26 cellular contexts compared by ENCODE assay signal in the genomic region with DNA sequence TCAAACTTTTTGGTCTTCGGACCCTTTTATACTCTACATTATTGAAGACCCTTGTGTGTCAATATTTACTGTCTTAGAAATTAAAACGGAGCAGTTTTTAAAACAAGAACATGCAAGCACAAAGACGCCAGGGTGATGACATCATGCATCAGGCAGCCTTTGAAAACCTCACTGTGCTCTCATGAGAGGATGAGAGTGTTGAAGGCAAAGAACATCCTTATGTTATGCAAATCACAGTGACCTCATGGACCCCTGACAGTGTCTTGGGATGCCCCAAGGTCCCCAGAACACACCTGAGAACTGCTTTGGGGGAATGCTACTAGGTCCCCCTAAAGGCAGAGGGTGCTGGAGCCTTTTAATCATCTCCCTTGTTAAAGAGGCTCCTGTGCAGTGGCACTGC. TPM values are rescaled to one million over a fixed set of nuclear protein-coding genes. Genes with fewer than 3 reads are reported as not detected.
DNase-seq lines count a peak whose midpoint lies in the region; ATAC-seq, FAIRE-seq and TF ChIP-seq lines count a peak whose summit lies in the region.
"Had no signal": no experiment of that assay in that cellular context is flagged by ENCODE, and none has a peak within 500 bp of the region (broad histone marks: within the 10 kb centered on the region; RNA-seq: fewer than 3 reads in every experiment).

No MANE protein-coding gene starts in this region.

- no peak overlapping the region for H2BK15ac ChIP-seq in H1 (ENCODE audit: low read length)

- POLR2A ChIA-PET in HEK293 (lab: Yijun Ruan, JAX): no interaction called here
- POLR2A ChIA-PET in H1 (lab: Charles Lee; ENCODE audit: partially characterized antibody): no interaction called here
- POLR2A ChIA-PET in A673 (lab: Charles Lee; ENCODE audit: low non-redundant PET): no interaction called here

- no peak for TF ChIP-seq RAD21 in H1 (IDR thresholded peaks at IDR 0.05 in 1 of 2, conservative IDR thresholded peaks at IDR 0.05 in 1 of 2; ENCODE audit: low read depth in 2 of 2, low read length in 2 of 2)

- no peak overlapping the region for H3K23ac ChIP-seq in H1 (ENCODE audit: insufficient read length)

- WGBS in H1 (ENCODE audit: extremely low coverage in 1 of 2, insufficient coverage in 1 of 2, insufficient read length in 1 of 2, insufficient replicate concordance in 2 of 2, low coverage in 1 of 2, low lambda C conversion rate in 2 of 2, missing lambda C conversion rate in 1 of 2), 2 experiments: 63% methylated on average over 3 of the region's 3 CpGs; no CpG with 5 or more reads in 1 of the 2 experiments

- H3K4me1 ChIP-seq in HEK293 (ENCODE audit: control insufficient read depth, insufficient read depth, low read length) (no peaks in the 10 kb centered on the region), H1 (replicated peaks in 1 of 4; ENCODE audit: control insufficient read depth in 3 of 4, insufficient read depth in 4 of 4, low read length in 3 of 4) (peaks cover 0 to 5% (median 2%) of the 10 kb centered on the region in 4 experiments; a peak in 3 of 7 replicates), keratinocyte (ENCODE audit: control insufficient read depth, extremely low read depth, insufficient read depth, low read length) (peaks cover 15% of the 10 kb centered on the region), A673 (ENCODE audit: insufficient read depth, low read length, poor library complexity, severe bottlenecking) (no peaks in the 10 kb centered on the region)
- H3K4me1 ChIP-seq: Peyer's patch had no signal

- H3K36me3 ChIP-seq in HEK293 (ENCODE audit: control insufficient read depth in 2 of 2, insufficient read depth in 1 of 2, low read length in 2 of 2) (no peaks in the 10 kb centered on the region), H1 (ENCODE audit: control insufficient read depth in 2 of 4, insufficient read depth in 4 of 4, low read length in 3 of 4) (no peaks in the 10 kb centered on the region), keratinocyte (ENCODE audit: control insufficient read depth in 2 of 2, extremely low read depth in 1 of 2, insufficient read depth in 2 of 2, low read length in 2 of 2) (no peaks in the 10 kb centered on the region), A673 (ENCODE audit: insufficient read depth, low read length, poor library complexity, severe bottlenecking) (no peaks in the 10 kb centered on the region), MG63 (no peaks in the 10 kb centered on the region)
- H3K36me3 ChIP-seq: neutrophil, Peyer's patch, vagina had no signal

- TF ChIP-seq POLR2A in H1 (IDR thresholded peaks at IDR 0.05; ENCODE audit: control extremely low read depth in 1 of 2, low read depth in 2 of 2, low read length in 2 of 2): no peak

- no peak overlapping the region for H4K5ac ChIP-seq in H1 (ENCODE audit: insufficient read length, low read depth, low read length)

- intact Hi-C loops in A673 (cut with micrococcal nuclease; ENCODE audit: unreplicated experiment): no loop called here

- H3K23me2 ChIP-seq in H1 (ENCODE audit: low read depth, low read length): no peaks in the 10 kb centered on the region

- H4K20me1 ChIP-seq in H1 (replicated peaks in 1 of 2; ENCODE audit: control insufficient read depth in 1 of 2, insufficient read depth in 2 of 2, low read length in 2 of 2) (no peaks in the 10 kb centered on the region), keratinocyte (ENCODE audit: control insufficient read depth, extremely low read depth, insufficient read depth, low read length) (no peaks in the 10 kb centered on the region)

- H4K91ac ChIP-seq in H1 (replicated peaks; ENCODE audit: insufficient read length, low read length): no peak overlapping the region

- no peaks in the 10 kb centered on the region for H3K79me1 ChIP-seq in H1 (ENCODE audit: low read depth, low read length)

- H4K8ac ChIP-seq in H1 (ENCODE audit: extremely low read depth, insufficient read depth, low read length): no peak overlapping the region

- H3K4me2 ChIP-seq in H1 (ENCODE audit: insufficient read depth in 1 of 2, low read depth in 2 of 2, low read length in 2 of 2) (no peak overlapping the region), keratinocyte (ENCODE audit: control insufficient read depth, extremely low read depth, insufficient read depth, low read depth, low read length) (peak overlapping the region; percentile 36)

- dilution Hi-C loops in keratinocyte (cut with MboI; ENCODE audit: extremely low pct_ligation_motif_present, low sequenced_read_pairs): no loop called here

- ATAC-seq in HG03565 (IDR thresholded peaks at IDR 0.05; ENCODE audit: unreplicated experiment): no peak

- no peak overlapping the region for H2BK5ac ChIP-seq in H1 (ENCODE audit: low read depth, low read length)

- H3K9me1 ChIP-seq in keratinocyte (ENCODE audit: control insufficient read depth, extremely low read depth, insufficient read depth, low read length): peaks cover 2% of the 10 kb centered on the region

- no peak overlapping the region for H3K9ac ChIP-seq in H1 (replicated peaks in 1 of 4; ENCODE audit: extremely low read depth in 1 of 4, low read depth in 3 of 4, low read length in 3 of 4)
- no peak overlapping the region for H3K9ac ChIP-seq in keratinocyte (ENCODE audit: control insufficient read depth, extremely low read depth, insufficient read depth, low read length)

- FAIRE-seq in H1 (lab: Jason Lieb, UNC): no peak
- peak; percentile 66 for FAIRE-seq in keratinocyte (lab: Jason Lieb, UNC)
- FAIRE-seq: GM19239 had no signal

- BruUV-seq in A673 (replicated peaks; lab: Mats Ljungman, UMichigan): no TSS peak

- peak; percentile 75 for DNase-seq in AG20443 (ENCODE audit: low spot score)
- no peak for DNase-seq in H1 (ENCODE audit: low read depth in 1 of 2, low spot score in 2 of 2)
- no peak for DNase-seq in keratinocyte (ENCODE audit: low read depth, low spot score)
- no peak for DNase-seq in A673 (ENCODE audit: low spot score)
- no peak for DNase-seq in MG63
- DNase-seq in NCI-H2029 (lab: John Stamatoyannopoulos, UW): no peak
- DNase-seq: activated B cell treated with CpG ODN at 0.5 μM for 24 hours; activated CD4-positive, alpha-beta memory T cell treated with anti-CD3 and anti-CD28 coated beads, Interleukin-2, amount 10 ng/mL, durations not matched to agents 7 days and 5 days; amniotic stem cell; CD4-positive, alpha-beta T cell; DMS 273 treated with DMSO at 0.1 percent for 48 hours; GF-D8; glutamatergic neuron; KG1; NCI-H1048; NCI-H2081 treated with DMSO at 0.1 percent for 48 hours; NCI-H510A treated with DMSO at 0.1 percent for 48 hours; NK-92 treated with Interleukin-12 subunit alpha and Interleukin-12 subunit beta, amount 100 ng/mL, for 24 hours; Peyer's patch had no signal

- no peak overlapping the region for H2BK120ac ChIP-seq in H1 (replicated peaks; ENCODE audit: low read depth, low read length)

- H3K27ac ChIP-seq in HEK293 (ENCODE audit: extremely low read depth, low read depth, low read length): no peak overlapping the region
- H3K27ac ChIP-seq in H1 (ENCODE audit: low read depth, low read length): no peak overlapping the region
- H3K27ac ChIP-seq in keratinocyte (ENCODE audit: control insufficient read depth, insufficient read depth, low read length): peak overlapping the region; percentile 25
- no peak overlapping the region for H3K27ac ChIP-seq in A673 (ENCODE audit: low read depth, low read length, poor library complexity, severe bottlenecking)
- H3K27ac ChIP-seq: neutrophil, Peyer's patch, vagina had no signal

- H3K9me3 ChIP-seq in HEK293 (ENCODE audit: control insufficient read depth, insufficient read depth, low read depth, low read length) (no peaks in the 10 kb centered on the region), H1 (ENCODE audit: insufficient read depth in 2 of 2, low read depth in 1 of 2, low read length in 1 of 2) (no peaks in the 10 kb centered on the region), keratinocyte (ENCODE audit: control insufficient read depth, low read depth, low read length) (no peaks in the 10 kb centered on the region), A673 (ENCODE audit: low read depth, low read length, poor library complexity, severe bottlenecking) (no peaks in the 10 kb centered on the region), MG63 (no peaks in the 10 kb centered on the region)
- H3K9me3 ChIP-seq: neutrophil, Peyer's patch, vagina had no signal

- H2AK5ac ChIP-seq in H1 (ENCODE audit: low read depth, low read length): no peak overlapping the region

- H3K56ac ChIP-seq in H1 (replicated peaks; ENCODE audit: insufficient read length, low read depth, low read length): no peak overlapping the region

- no peak overlapping the region for H3K18ac ChIP-seq in H1 (ENCODE audit: extremely low read depth, low read length)

- TF ChIP-seq EP300 in H1 (IDR thresholded peaks at IDR 0.05; ENCODE audit: borderline replicate concordance in 1 of 2, low read depth in 2 of 2, low read length in 2 of 2): no peak

- H3K4me3 ChIP-seq in HEK293 (ENCODE audit: low read depth, low read length) (no peak overlapping the region), H1 (ENCODE audit: extremely low read depth in 1 of 4, insufficient read depth in 2 of 4, low read depth in 3 of 4, low read length in 4 of 4) (no peak overlapping the region), keratinocyte (ENCODE audit: control insufficient read depth in 2 of 3, extremely low read depth in 1 of 3, insufficient read depth in 2 of 3, low read depth in 1 of 3, low read length in 3 of 3) (no peak overlapping the region), A673 (ENCODE audit: low read depth, low read length, poor library complexity, severe bottlenecking) (no peak overlapping the region), MG63 (no peak overlapping the region)
- H3K4me3 ChIP-seq: Peyer's patch, vagina had no signal

- no peak for TF ChIP-seq CTCF in HEK293 (tag by site-specific recombination; IDR thresholded peaks at IDR 0.05)
- TF ChIP-seq CTCF in H1 (IDR thresholded peaks at IDR 0.05; ENCODE audit: control extremely low read depth in 1 of 3, insufficient read depth in 1 of 3, low read depth in 1 of 3, low read length in 3 of 3): no peak
- no peak for TF ChIP-seq CTCF in keratinocyte (optimal IDR thresholded peaks at IDR 0.05 in 1 of 3, IDR thresholded peaks at IDR 0.05 in 1 of 3, conservative IDR thresholded peaks at IDR 0.05 in 1 of 3; ENCODE audit: extremely low read depth in 1 of 3, insufficient read depth in 2 of 3, low read length in 3 of 3)
- TF ChIP-seq CTCF in A673 (conservative IDR thresholded peaks at IDR 0.05; ENCODE audit: low read depth, low read length): no peak

- no peaks in the 10 kb centered on the region for H3K27me3 ChIP-seq in H1 (replicated peaks in 1 of 4; ENCODE audit: control insufficient read depth in 3 of 4, extremely low read depth in 1 of 4, insufficient read depth in 3 of 4, low read length in 3 of 4)
- H3K27me3 ChIP-seq in keratinocyte (ENCODE audit: control insufficient read depth, extremely low read depth, insufficient read depth, low read length): no peaks in the 10 kb centered on the region
- no peaks in the 10 kb centered on the region for H3K27me3 ChIP-seq in A673 (replicated peaks; ENCODE audit: insufficient read depth, low read depth, low read length, poor library complexity)
- H3K27me3 ChIP-seq in MG63: no peaks in the 10 kb centered on the region; the same call in 1 of the 2 replicates
- H3K27me3 ChIP-seq: Peyer's patch, vagina had no signal

- CTCF ChIA-PET in HEK293 (lab: Yijun Ruan, JAX): no interaction called here
- CTCF ChIA-PET in H1 (lab: Charles Lee; ENCODE audit: partially characterized antibody): interaction anchor here (1.5 to 2.4 kb wide), 3 partner anchors 8 to 28 kb away, joined by 3 to 6 read pairs (median 6); no protein-coding TSS in a partner anchor
- CTCF ChIA-PET in A673 (lab: Charles Lee): no interaction called here

- H2AFZ ChIP-seq in H1 (ENCODE audit: low read length) (no peak overlapping the region), keratinocyte (ENCODE audit: control insufficient read depth, low read length) (no peak overlapping the region)

- H3K14ac ChIP-seq in H1 (ENCODE audit: insufficient read length): no peak overlapping the region

- H2BK12ac ChIP-seq in H1 (ENCODE audit: low read depth, low read length): no peak overlapping the region

- H3K4ac ChIP-seq in H1 (replicated peaks; ENCODE audit: insufficient read length, low read depth, low read length): no peak overlapping the region

- no peak overlapping the region for H2BK20ac ChIP-seq in H1 (ENCODE audit: low read length)

- H3K79me2 ChIP-seq in H1 (ENCODE audit: control insufficient read depth in 1 of 2, insufficient read depth in 2 of 2, low read length in 2 of 2) (no peaks in the 10 kb centered on the region), keratinocyte (ENCODE audit: control insufficient read depth, insufficient read depth, low read length) (no peaks in the 10 kb centered on the region)

RNA-seq across cellular contexts. Expression of gene CHDH, which starts 51.6 kb away (rescaled TPM):
- 8.9 and 10.3 TPM in 2 replicates for total RNA-seq in H1 (2021; fragmentation: NEBNext Ultra II Directional; extraction: Animal tissue kit (Norgen Biotek cat#: 25700))
- polyA plus RNA-seq in H1 (2011; rRNA removed) (4.9 and 7.3 TPM in 2 replicates), keratinocyte (0.04 TPM in 1 of 3 replicates, not detected in the others)
- 5.5 TPM for polyA plus RNA-seq in H1 (2011; cell fraction: cytosol; rRNA removed)
- 10.1 TPM for polyA plus RNA-seq in H1 (2011; cell fraction: nucleus; rRNA removed)
- 7.7 to 9.2 TPM (median 8.3 TPM) in 4 replicates for polyA plus RNA-seq in H1 (2012, experiment 1 of 2)
- polyA plus RNA-seq in H1 (2012, experiment 2 of 2): 2.2 TPM
- polyA plus RNA-seq in H1 (2013, experiment 1 of 2): 3.4 TPM
- polyA plus RNA-seq in H1 (2013, experiment 2 of 2): 3.0 TPM
- polyA minus RNA-seq in H1 (2011; rRNA and poly(A)+ RNA removed): 6.6 and 8.2 TPM in 2 replicates
- polyA minus RNA-seq in H1 (2011; cell fraction: cytosol; rRNA and poly(A)+ RNA removed): 7.0 TPM
- polyA minus RNA-seq in H1 (2011; cell fraction: nucleus; rRNA and poly(A)+ RNA removed): 7.1 TPM
- polyA plus RNA-seq in keratinocyte (2011; ENCODE audit: low read depth): 0.04 TPM
- 0.01 TPM in 1 of 2 replicates, not detected in the other for polyA plus RNA-seq in keratinocyte (2011; cell fraction: cytosol; rRNA removed)
- polyA plus RNA-seq in keratinocyte (2011; cell fraction: nucleus; rRNA removed): 0.01 TPM in 1 of 2 replicates, not detected in the other
- 0.13 TPM in 1 of 2 replicates, not detected in the other for polyA plus RNA-seq in keratinocyte (2012; ENCODE audit: low replicate concordance)
- polyA minus RNA-seq in keratinocyte: 0.03 TPM in 1 of 3 replicates, not detected in the others
- polyA minus RNA-seq in keratinocyte (2011; cell fraction: cytosol; rRNA and poly(A)+ RNA removed): 0.19 TPM
- not detected in 2 replicates for polyA minus RNA-seq in keratinocyte (2011; cell fraction: nucleus; rRNA and poly(A)+ RNA removed)
- 0.24 TPM in 1 of 2 replicates, not detected in the other for total RNA-seq in A673 (2021)
- total RNA-seq in MG63 (2014; rRNA removed; shearing (Covaris generic); ENCODE audit: low replicate concordance): 0.76 and 2.0 TPM in 2 replicates

RNA-seq across cellular contexts. Expression of gene IL17RB, which starts 51.8 kb away (rescaled TPM):
- total RNA-seq in H1 (2021; fragmentation: NEBNext Ultra II Directional; extraction: Animal tissue kit (Norgen Biotek cat#: 25700)): 6.9 and 7.0 TPM in 2 replicates
- polyA plus RNA-seq in H1 (2011; rRNA removed): 13.3 and 24.6 TPM in 2 replicates
- 18.2 TPM for polyA plus RNA-seq in H1 (2011; cell fraction: cytosol; rRNA removed)
- polyA plus RNA-seq in H1 (2011; cell fraction: nucleus; rRNA removed): 37.5 TPM
- 10.2 to 14.6 TPM (median 13.4 TPM) in 4 replicates for polyA plus RNA-seq in H1 (2012, experiment 1 of 2)
- 2.8 TPM for polyA plus RNA-seq in H1 (2012, experiment 2 of 2)
- polyA plus RNA-seq in H1 (2013, experiment 1 of 2): 7.9 TPM
- polyA plus RNA-seq in H1 (2013, experiment 2 of 2): 7.8 TPM
- polyA minus RNA-seq in H1 (2011; rRNA and poly(A)+ RNA removed): 10.2 and 22.3 TPM in 2 replicates
- polyA minus RNA-seq in H1 (2011; cell fraction: cytosol; rRNA and poly(A)+ RNA removed): 4.8 TPM
- 9.0 TPM for polyA minus RNA-seq in H1 (2011; cell fraction: nucleus; rRNA and poly(A)+ RNA removed)
- 0.08 TPM in 1 of 3 replicates, not detected in the others for polyA plus RNA-seq in keratinocyte
- not detected for polyA plus RNA-seq in keratinocyte (2011; ENCODE audit: low read depth)
- polyA plus RNA-seq in keratinocyte (2011; cell fraction: cytosol; rRNA removed): not detected in 2 replicates
- polyA plus RNA-seq in keratinocyte (2011; cell fraction: nucleus; rRNA removed): 0.09 TPM in 1 of 2 replicates, not detected in the other
- 0.70 and 0.71 TPM in 2 replicates for polyA plus RNA-seq in keratinocyte (2012; ENCODE audit: low replicate concordance)
- not detected in 3 replicates for polyA minus RNA-seq in keratinocyte
- polyA minus RNA-seq in keratinocyte (2011; cell fraction: cytosol; rRNA and poly(A)+ RNA removed): not detected
- polyA minus RNA-seq in keratinocyte (2011; cell fraction: nucleus; rRNA and poly(A)+ RNA removed): not detected in 2 replicates
- not detected in 2 replicates for total RNA-seq in A673 (2021)
- 0.89 and 2.4 TPM in 2 replicates for total RNA-seq in MG63 (2014; rRNA removed; shearing (Covaris generic); ENCODE audit: low replicate concordance)
- total RNA-seq: pulmonary artery endothelial cell, vagina had no signal
- polyA plus RNA-seq: AG04450 had no signal
